8 cellular contexts compared by ENCODE assay signal in the genomic region with DNA sequence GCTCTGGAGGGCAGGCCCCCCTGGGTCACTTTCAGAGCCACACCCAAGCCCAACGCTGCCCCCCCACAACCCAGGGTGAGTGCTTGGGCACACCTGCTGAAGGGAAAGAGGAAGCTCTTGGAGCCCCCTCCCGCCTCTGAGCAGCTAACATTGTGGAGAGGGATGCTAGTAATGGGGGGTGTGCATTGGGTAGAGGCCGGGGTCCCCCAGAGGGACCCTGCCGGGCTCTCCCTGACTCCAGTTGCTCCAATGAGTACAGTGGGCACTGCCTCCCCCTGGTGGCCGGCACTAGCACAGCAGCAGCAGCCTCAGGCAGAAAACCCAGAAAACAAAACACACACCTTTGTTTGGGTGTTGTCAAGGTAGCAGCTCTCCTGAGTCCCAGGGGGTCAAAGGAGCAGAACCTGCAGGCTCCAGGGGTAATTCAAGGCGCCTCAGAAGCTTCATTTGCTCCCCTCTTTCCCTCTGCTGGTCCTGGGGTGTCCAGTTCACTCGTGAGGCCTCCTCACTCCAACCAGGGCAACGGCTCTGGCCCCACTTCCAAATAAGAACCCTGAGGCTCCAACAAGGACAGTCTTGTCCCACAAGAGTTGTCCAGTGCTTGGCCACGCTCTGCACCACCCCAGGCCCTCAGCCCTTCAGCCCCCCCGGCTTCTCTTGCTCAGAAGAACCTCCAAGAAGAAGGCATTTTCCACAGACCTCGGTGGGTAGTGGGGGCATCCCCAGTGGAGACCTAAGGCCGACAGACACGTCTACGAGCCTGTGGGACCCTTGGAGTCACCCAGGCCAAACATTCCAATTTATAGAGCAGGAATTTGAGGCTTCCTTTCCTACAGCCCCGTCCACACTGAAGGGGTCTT. TPM values are rescaled to one million over a fixed set of nuclear protein-coding genes. Genes with fewer than 3 reads are reported as not detected.
DNase-seq lines count a peak whose midpoint lies in the region; ATAC-seq and TF ChIP-seq lines count a peak whose summit lies in the region.

No MANE protein-coding gene starts in this region.

- ATAC-seq in CD4-positive, alpha-beta T cell (ENCODE audit: poor library complexity), result peak; percentile 37
- peak; percentile 24 for ATAC-seq in activated CD8-positive, alpha-beta T cell treated with anti-CD3 and anti-CD28 coated beads, Interleukin-2, amount 10 ng/mL, durations not matched to agents 7 days and 5 days
- ATAC-seq in memory B cell (ENCODE audit: low read depth) (peak; percentile 27), HG02759 (IDR thresholded peaks at IDR 0.05; ENCODE audit: unreplicated experiment) (no peak)

- no peaks in the 10 kb centered on the region for H3K27me3 ChIP-seq in CD4-positive, alpha-beta T cell (ENCODE audit: control insufficient read depth, insufficient read depth, low read length)

- H3K4me3 Mint-ChIP-seq in CD4-positive, alpha-beta T cell, result peak overlapping the region; percentile 91
- H3K4me3 Mint-ChIP-seq in HFFc6 (peak overlapping the region; percentile 82), memory B cell (peak overlapping the region; percentile 84)
- peak overlapping the region; percentile 91 for H3K4me3 Mint-ChIP-seq in activated CD8-positive, alpha-beta T cell treated with anti-CD3 and anti-CD28 coated beads, Interleukin-2, amount 10 ng/mL, durations not matched to agents 7 days and 5 days

- H3K9me3 ChIP-seq in CD4-positive, alpha-beta T cell (ENCODE audit: control insufficient read depth, low read length), result no peaks in the 10 kb centered on the region

- no peaks in the 10 kb centered on the region for H3K9me3 Mint-ChIP-seq in CD4-positive, alpha-beta T cell
- H3K9me3 Mint-ChIP-seq in HFFc6, result no peaks in the 10 kb centered on the region
- no peaks in the 10 kb centered on the region for H3K9me3 Mint-ChIP-seq in activated CD8-positive, alpha-beta T cell treated with anti-CD3 and anti-CD28 coated beads, Interleukin-2, amount 10 ng/mL, durations not matched to agents 7 days and 5 days (ENCODE audit: insufficient read depth)
- H3K9me3 Mint-ChIP-seq in memory B cell, result no peaks in the 10 kb centered on the region

- CTCF ChIA-PET in CD4-positive, alpha-beta T cell (lab: Charles Lee), result interaction anchor here (0.6 to 4.1 kb wide), 24 partner anchors 11 to 313 kb away, joined by 3 to 39 read pairs (median 4); a partner anchor contains a TSS
- CTCF ChIA-PET in activated CD8-positive, alpha-beta T cell treated with anti-CD3 and anti-CD28 coated beads, Interleukin-2, amount 10 ng/mL, durations not matched to agents 7 days and 5 days (lab: Charles Lee), result interaction anchor here (0.7 to 8.5 kb wide), 24 partner anchors 8 to 218 kb away, joined by 3 to 421 read pairs (median 6); a partner anchor contains a TSS

- H3K27ac Mint-ChIP-seq in CD4-positive, alpha-beta T cell, result peak overlapping the region; percentile 95
- peak overlapping the region; percentile 77 for H3K27ac Mint-ChIP-seq in HFFc6
- H3K27ac Mint-ChIP-seq in activated CD8-positive, alpha-beta T cell treated with anti-CD3 and anti-CD28 coated beads, Interleukin-2, amount 10 ng/mL, durations not matched to agents 7 days and 5 days, result peak overlapping the region; percentile 93
- H3K27ac Mint-ChIP-seq in memory B cell, result peak overlapping the region; percentile 93

- intact Hi-C loops in CD4-positive, alpha-beta T cell (cut with DNase I, micrococcal nuclease), result loop anchor here (1.0 to 10.0 kb wide), 5 partner anchors 14 to 203 kb away; a partner anchor contains a TSS

- peak overlapping the region; percentile 91 for H3K27ac ChIP-seq in CD4-positive, alpha-beta T cell (ENCODE audit: low read depth, low read length)

- peak; percentile 78 to 89 (median 82) for DNase-seq in CD4-positive, alpha-beta T cell
- DNase-seq in HFFc6, result peak; percentile 42
- peak; percentile 89 for DNase-seq in NCI-H69 (lab: John Stamatoyannopoulos, UW)
- peak; percentile 90 for DNase-seq in activated CD8-positive, alpha-beta T cell treated with anti-CD3 and anti-CD28 coated beads, Interleukin-2, amount 10 ng/mL, durations not matched to agents 7 days and 5 days
- DNase-seq in effector CD4-positive, alpha-beta T cell, result peak; percentile 88
- peak; percentile 87 to 93 for DNase-seq in memory B cell (ENCODE audit: low spot score in 2 of 2)
- DNase-seq in stimulated activated CD8-positive, alpha-beta memory T cell treated with anti-CD3 and anti-CD28 coated beads, Interleukin-12 subunit alpha, Interleukin-12 subunit beta, amount 100 ng/mL, for 1 hour (ENCODE audit: low read depth), result peak; percentile 72

- no peaks in the 10 kb centered on the region for H3K27me3 Mint-ChIP-seq in CD4-positive, alpha-beta T cell
- H3K27me3 Mint-ChIP-seq in HFFc6 (ENCODE audit: insufficient read depth) (peaks cover 2% of the 10 kb centered on the region), memory B cell (no peaks in the 10 kb centered on the region)
- H3K27me3 Mint-ChIP-seq in activated CD8-positive, alpha-beta T cell treated with anti-CD3 and anti-CD28 coated beads, Interleukin-2, amount 10 ng/mL, durations not matched to agents 7 days and 5 days (ENCODE audit: low read depth), result no peaks in the 10 kb centered on the region

- TF ChIP-seq CTCF in CD4-positive, alpha-beta T cell (IDR thresholded peaks at IDR 0.05), result peak; percentile 98
- peak; percentile 98 for TF ChIP-seq CTCF in HFFc6 (IDR thresholded peaks at IDR 0.05)

- peaks cover 13% of the 10 kb centered on the region for H3K36me3 Mint-ChIP-seq in CD4-positive, alpha-beta T cell (ENCODE audit: low read depth)
- no peaks in the 10 kb centered on the region for H3K36me3 Mint-ChIP-seq in HFFc6 (ENCODE audit: low read depth)
- peaks cover 18% of the 10 kb centered on the region for H3K36me3 Mint-ChIP-seq in activated CD8-positive, alpha-beta T cell treated with anti-CD3 and anti-CD28 coated beads, Interleukin-2, amount 10 ng/mL, durations not matched to agents 7 days and 5 days (ENCODE audit: low read depth)
- H3K36me3 Mint-ChIP-seq in memory B cell, result no peaks in the 10 kb centered on the region

- POLR2A ChIA-PET in CD4-positive, alpha-beta T cell (lab: Charles Lee), result interaction anchor here (0.9 to 1.5 kb wide), 9 partner anchors 12 to 187 kb away, joined by 3 to 8 read pairs (median 3); a partner anchor contains a TSS
- POLR2A ChIA-PET in activated CD8-positive, alpha-beta T cell treated with anti-CD3 and anti-CD28 coated beads, Interleukin-2, amount 10 ng/mL, durations not matched to agents 7 days and 5 days (lab: Charles Lee), result interaction anchor here (0.7 to 3.3 kb wide), 7 partner anchors 12 to 117 kb away, joined by 3 to 18 read pairs (median 4); a partner anchor contains a TSS

- H3K4me1 Mint-ChIP-seq in CD4-positive, alpha-beta T cell (ENCODE audit: low read depth), result peaks cover 48% of the 10 kb centered on the region
- peaks cover 26% of the 10 kb centered on the region for H3K4me1 Mint-ChIP-seq in HFFc6 (ENCODE audit: low read depth)
- peaks cover 63% of the 10 kb centered on the region for H3K4me1 Mint-ChIP-seq in activated CD8-positive, alpha-beta T cell treated with anti-CD3 and anti-CD28 coated beads, Interleukin-2, amount 10 ng/mL, durations not matched to agents 7 days and 5 days (ENCODE audit: low read depth)
- peaks cover 30% of the 10 kb centered on the region for H3K4me1 Mint-ChIP-seq in memory B cell

RNA-seq across cellular contexts. Expression of a gene that starts 16.1 kb away (rescaled TPM):
- total RNA-seq in CD4-positive, alpha-beta T cell, result 1 to 10 TPM; 1.3 to 1.8 TPM
- total RNA-seq in HFFc6 (2021; fragmentation: NEBNext Ultra II Directional; extraction: Animal tissue kit (Norgen Biotek cat#: 25700)), result 1 to 10 TPM; 1.1 to 2.8 (median 1.7) TPM
- 1 to 10 TPM; 3.1 to 4.1 TPM for total RNA-seq in activated CD8-positive, alpha-beta T cell treated with anti-CD3 and anti-CD28 coated beads, Interleukin-2, amount 10 ng/mL, durations not matched to agents 7 days and 5 days

RNA-seq across cellular contexts. Expression of a gene that starts 26.6 kb away (rescaled TPM):
- 100 to 1,000 TPM; 166 to 168 TPM for total RNA-seq in CD4-positive, alpha-beta T cell
- 10 to 100 TPM; 12.1 to 15.8 (median 14.8) TPM for total RNA-seq in HFFc6 (2021; fragmentation: NEBNext Ultra II Directional; extraction: Animal tissue kit (Norgen Biotek cat#: 25700))
- total RNA-seq in activated CD8-positive, alpha-beta T cell treated with anti-CD3 and anti-CD28 coated beads, Interleukin-2, amount 10 ng/mL, durations not matched to agents 7 days and 5 days, result 100 to 1,000 TPM in 1 of 2 experiments, 10 to 100 TPM in 1; 85.7 to 102 TPM

Comparison
In these comparisons a context has a peak if more than half of its experiments do, and no peak if none do; other contexts are left out.
1. RNA of a gene that starts 26.6 kb away (total RNA-seq): 166 to 168 TPM in CD4-positive, alpha-beta T cell and 85.7 to 102 TPM in activated CD8-positive, alpha-beta T cell treated with anti-CD3 and anti-CD28 coated beads, Interleukin-2, amount 10 ng/mL, durations not matched to agents 7 days and 5 days; 12.1 to 15.8 TPM in HFFc6; every median in the first group is over 4 times any median in the second.
2. Peak in every context shown above with its lines, with median percentiles within 50 percentile points of each other: DNase-seq, H3K27ac Mint-ChIP-seq and H3K4me3 Mint-ChIP-seq.